ENCODE assay signal across 20 cellular contexts in genomic region chr2:18544171-18544570, GRCh38.
DNase-seq lines count a peak whose midpoint lies in the region; ATAC-seq lines count a peak whose summit lies in the region.
"Had no signal": no experiment of that assay in that cellular context is flagged by ENCODE, and none has a peak within 500 bp of the region (broad histone marks: within the 10 kb centered on the region; RNA-seq: fewer than 3 reads in every experiment).

No MANE protein-coding gene starts in this region.

- H3K9ac ChIP-seq in SK-N-MC (ENCODE audit: insufficient read length), result no peak overlapping the region

- no peak for ATAC-seq in GM18909 (IDR thresholded peaks at IDR 0.05; ENCODE audit: poor library complexity, unreplicated experiment)
- ATAC-seq: GM12878, T-helper 17 cell had no signal

- no peak overlapping the region for H3K4me3 ChIP-seq in SK-N-MC
- H3K4me3 ChIP-seq: GM12878, MG63 had no signal

- DNase-seq in ELR (ENCODE audit: low read depth) (peak; percentile 20), HS-5 (ENCODE audit: low read depth) (peak; percentile 25), SK-N-MC (ENCODE audit: low read depth, low spot score) (no peak), fibroblast of peridontal ligament (ENCODE audit: extremely low read depth) (peak; percentile 19), NOMO-1 (lab: John Stamatoyannopoulos, UW; ENCODE audit: unreplicated experiment in 2 of 2) (no peak)
- DNase-seq in effector CD4-positive, alpha-beta T cell, result no peak
- DNase-seq: ACHN, DMS 273 treated with DMSO at 0.1 percent for 48 hours, Karpas-422, MG63, NCI-H1048, NCI-H1436, NCI-H2029, NCI-H345, OCI-M1, SIG-M5, T-helper 17 cell had no signal

- no peaks in the 10 kb centered on the region for H3K9me3 ChIP-seq in SK-N-MC (ENCODE audit: low read depth, low read length)
- H3K9me3 ChIP-seq: MG63 had no signal

- no peaks in the 10 kb centered on the region for H3K36me3 ChIP-seq in SK-N-MC (ENCODE audit: insufficient read depth, low read length)
- H3K36me3 ChIP-seq: MG63 had no signal

- H3K27ac ChIP-seq in SK-N-MC, result peak overlapping the region; percentile 26; the same call in 1 of the 2 replicates
- H3K27ac ChIP-seq: HL-60 had no signal

Comparison
In these comparisons a context has a peak if more than half of its experiments do, and no peak if none do; other contexts are left out.
1. DNase-seq: peak in ELR (single experiment), HS-5 (single experiment) and fibroblast of peridontal ligament (single experiment); none in SK-N-MC (single experiment), effector CD4-positive, alpha-beta T cell (single experiment) and NOMO-1 (0 of 2).